Comparison of ENCODE assay signal across 8 cellular contexts in genomic region chr12:92144631-92145480, GRCh38. TPM values are rescaled to one million over a fixed set of nuclear protein-coding genes. Genes with fewer than 3 reads are reported as not detected.
A peak's percentile ranks its signal among the peaks of the same experiment; 100 is the strongest.
DNase-seq lines count a peak whose midpoint lies in the region; ATAC-seq and TF ChIP-seq lines count a peak whose summit lies in the region.

No MANE protein-coding gene starts in this region.

- no peaks in the 10 kb centered on the region for H3K27me3 ChIP-seq in Peyer's patch
- no peaks in the 10 kb centered on the region for H3K27me3 ChIP-seq in testis

- POLR2A ChIA-PET in GM10248 (lab: Yijun Ruan, JAX): interaction anchor here (0.6 to 3.5 kb wide), 59 partner anchors 9 to 1430 kb away, joined by 3 to 127 read pairs (median 5); no protein-coding TSS in a partner anchor

- H3K9me3 ChIP-seq in Peyer's patch: no peaks in the 10 kb centered on the region
- no peaks in the 10 kb centered on the region for H3K9me3 ChIP-seq in testis

- H3K36me3 ChIP-seq in Peyer's patch: peaks cover 0 to 21% (median 0%) of the 10 kb centered on the region in 3 donors
- no peaks in the 10 kb centered on the region for H3K36me3 ChIP-seq in testis (ENCODE audit: low read depth, missing control alignments)

- 0 to 1% methylated on average over 33 to 68 of the region's 69 CpGs for WGBS in testis, 2 donors

- H3K27ac ChIP-seq in Peyer's patch (peak overlapping the region; percentile 96 to 99 (median 98)), testis (peak overlapping the region; percentile 100)

- H3K4me1 ChIP-seq in Peyer's patch: no peaks in the 10 kb centered on the region
- peaks cover 6% of the 10 kb centered on the region for H3K4me1 ChIP-seq in testis

- intact Hi-C loops in testis (cut with DNase I; ENCODE audit: low total_unique reads): loop anchor here (10.0 kb wide), 1 partner anchor 760 kb away; no protein-coding TSS in a partner anchor

- ATAC-seq in HG03457 (IDR thresholded peaks at IDR 0.05; ENCODE audit: unreplicated experiment) (peak; percentile 0), omental fat pad (ENCODE audit: low FRiP score) (peak; percentile 1)

- DNase-seq in GM10248 (ENCODE audit: extremely low spot score) (no peak), Peyer's patch (peak in 2 of 3 donors; percentile 79 to 82), germinal center (ENCODE audit: low spot score) (peak; percentile 14), omental fat pad (ENCODE audit: low spot score) (no peak), testis (peak; percentile 46), cerebellar nuclear complex (lab: John Stamatoyannopoulos, UW) (no peak)
- peak; percentile 85 for DNase-seq in activated effector memory CD4-positive, alpha-beta T cell treated with anti-CD3 and anti-CD28 coated beads, Interleukin-2, amount 50 U/mL, for 16 hours

- TF ChIP-seq CTCF in GM10248 (IDR thresholded peaks at IDR 0.05; ENCODE audit: control extremely low read depth, extremely low read depth, low read depth, missing control alignments) (peak; percentile 32), Peyer's patch (IDR thresholded peaks at IDR 0.05) (peak in 1 of 6 experiments; percentile 7), omental fat pad (IDR thresholded peaks at IDR 0.05) (no peak), testis (IDR thresholded peaks at IDR 0.05) (no peak)

- CTCF ChIA-PET in GM10248 (lab: Yijun Ruan, JAX): interaction anchor here (0.7 to 3.2 kb wide), 20 partner anchors 8 to 763 kb away, joined by 3 to 14 read pairs (median 4); no protein-coding TSS in a partner anchor

- TF ChIP-seq POLR2A in Peyer's patch (IDR thresholded peaks at IDR 0.05) (peak; percentile 34 to 69), testis (IDR thresholded peaks at IDR 0.05) (no peak)

- H3K4me3 ChIP-seq in Peyer's patch: peak overlapping the region; percentile 62 to 96 (median 88)
- H3K4me3 ChIP-seq in testis: peak overlapping the region; percentile 92 to 99

RNA-seq across cellular contexts. Expression of gene BTG1, which starts 0.8 kb away (rescaled TPM):
- 100 to 1,000 TPM in 1 of 4 donors, 10 to 100 TPM in 3; 49.2 to 111 (median 69.2) TPM for total RNA-seq in Peyer's patch
- 100 to 1,000 TPM in 1 of 4 donors, 10 to 100 TPM in 3; 57.8 to 101 (median 75.6) TPM for total RNA-seq in omental fat pad
- total RNA-seq in testis: 10 to 100 TPM; 23.8 to 37.0 TPM
- polyA plus RNA-seq in testis (ENCODE audit: insufficient read depth, low read depth, low replicate concordance): 65.3 TPM

Comparison
In these comparisons a context has a peak if more than half of its experiments do, and no peak if none do; other contexts are left out.
1. DNase-seq: peak in Peyer's patch (2 of 3), activated effector memory CD4-positive, alpha-beta T cell treated with anti-CD3 and anti-CD28 coated beads, Interleukin-2, amount 50 U/mL, for 16 hours (single experiment), germinal center (single experiment) and testis (single experiment); none in GM10248 (single experiment), omental fat pad (single experiment) and cerebellar nuclear complex (0 of 2).